In the genomic region with DNA sequence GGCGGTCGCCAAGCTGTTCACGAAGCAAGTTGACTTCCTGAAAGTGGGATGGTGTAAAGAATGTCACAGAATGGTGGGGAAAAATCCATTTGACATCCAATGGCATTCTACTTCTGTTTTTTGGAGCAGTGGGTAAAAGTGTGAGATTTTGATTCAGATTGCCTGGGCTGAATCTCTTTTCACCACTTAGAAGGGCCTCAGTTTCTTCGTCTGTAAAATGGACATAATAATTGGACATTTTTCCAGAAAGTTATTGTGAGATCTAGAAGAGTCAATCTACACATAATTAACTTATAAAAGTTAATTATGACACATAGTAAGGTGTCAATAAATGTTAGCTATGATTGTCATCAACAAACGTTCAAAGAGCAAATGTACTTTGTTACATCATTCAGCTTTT, we compare ENCODE assay signal across 13 cellular contexts. TPM values are rescaled to one million over a fixed set of nuclear protein-coding genes. Genes with fewer than 3 reads are reported as not detected.
"Had no signal": no experiment of that assay in that cellular context is flagged by ENCODE, and none has a peak within 500 bp of the region (broad histone marks: within the 10 kb centered on the region; RNA-seq: fewer than 3 reads in every experiment).

No MANE protein-coding gene starts in this region.

- H3K36me3 Mint-ChIP-seq: activated naive CD8-positive, alpha-beta T cell treated with anti-CD3 and anti-CD28 coated beads, Interleukin-2, amount 10 ng/mL, durations not matched to agents 7 days and 5 days; memory B cell; type B pancreatic cell had no signal

- H3K9me3 ChIP-seq: SJSA1 had no signal

- H3K4me1 Mint-ChIP-seq: activated B cell treated with CpG ODN at 0.5 μM for 24 hours; activated CD4-positive, alpha-beta T cell treated with anti-CD3 and anti-CD28 coated beads, Interleukin-2, amount 10 ng/mL, durations not matched to agents 7 days and 5 days; activated naive CD8-positive, alpha-beta T cell treated with anti-CD3 and anti-CD28 coated beads, Interleukin-2, amount 10 ng/mL, durations not matched to agents 7 days and 5 days; memory B cell had no signal

- H3K27ac Mint-ChIP-seq: activated B cell treated with CpG ODN at 0.5 μM for 24 hours; activated CD4-positive, alpha-beta T cell treated with anti-CD3 and anti-CD28 coated beads, Interleukin-2, amount 10 ng/mL, durations not matched to agents 7 days and 5 days; activated naive CD8-positive, alpha-beta T cell treated with anti-CD3 and anti-CD28 coated beads, Interleukin-2, amount 10 ng/mL, durations not matched to agents 7 days and 5 days; memory B cell had no signal

- H3K9me3 Mint-ChIP-seq: activated B cell treated with CpG ODN at 0.5 μM for 24 hours; activated CD4-positive, alpha-beta T cell treated with anti-CD3 and anti-CD28 coated beads, Interleukin-2, amount 10 ng/mL, durations not matched to agents 7 days and 5 days; activated naive CD8-positive, alpha-beta T cell treated with anti-CD3 and anti-CD28 coated beads, Interleukin-2, amount 10 ng/mL, durations not matched to agents 7 days and 5 days; memory B cell; type B pancreatic cell had no signal

- ATAC-seq: left ventricle myocardium superior; stimulated activated naive CD8-positive, alpha-beta T cell treated with anti-CD3 and anti-CD28 coated beads, Interleukin-15, Interleukin-2, amounts not matched to agents 100 U/mL and 50 U/mL, for 24 hours had no signal

- H3K4me3 Mint-ChIP-seq: activated B cell treated with CpG ODN at 0.5 μM for 24 hours; activated CD4-positive, alpha-beta T cell treated with anti-CD3 and anti-CD28 coated beads, Interleukin-2, amount 10 ng/mL, durations not matched to agents 7 days and 5 days; activated naive CD8-positive, alpha-beta T cell treated with anti-CD3 and anti-CD28 coated beads, Interleukin-2, amount 10 ng/mL, durations not matched to agents 7 days and 5 days; memory B cell; type B pancreatic cell had no signal

- H3K27ac ChIP-seq: SJSA1 had no signal

- H3K36me3 ChIP-seq: SJSA1 had no signal

- H3K4me3 ChIP-seq: SJSA1 had no signal

- DNase-seq: activated B cell treated with CpG ODN at 0.5 μM for 24 hours; activated CD4-positive, alpha-beta T cell treated with anti-CD3 and anti-CD28 coated beads, Interleukin-2, amount 10 ng/mL, durations not matched to agents 7 days and 5 days; activated naive CD8-positive, alpha-beta T cell treated with anti-CD3 and anti-CD28 coated beads, Interleukin-2, amount 10 ng/mL, durations not matched to agents 7 days and 5 days; left ventricle myocardium superior; stimulated activated naive CD8-positive, alpha-beta T cell treated with anti-CD3 and anti-CD28 coated beads, Interleukin-15, Interleukin-2, amounts not matched to agents 100 U/mL and 50 U/mL, for 24 hours had no signal

- H3K27me3 ChIP-seq: SJSA1 had no signal

- H3K27me3 Mint-ChIP-seq: type B pancreatic cell had no signal

- H3K4me1 ChIP-seq: SJSA1 had no signal

RNA-seq across cellular contexts. Expression of a gene that starts 3.0 kb away (rescaled TPM):
- total RNA-seq: activated B cell treated with CpG ODN at 0.5 μM for 24 hours; activated CD4-positive, alpha-beta T cell treated with anti-CD3 and anti-CD28 coated beads, Interleukin-2, amount 10 ng/mL, durations not matched to agents 7 days and 5 days; activated naive CD8-positive, alpha-beta T cell treated with anti-CD3 and anti-CD28 coated beads, Interleukin-2, amount 10 ng/mL, durations not matched to agents 7 days and 5 days; cerebellum; dermis microvascular lymphatic vessel endothelial cell; kidney epithelial cell; left ventricle myocardium superior; SJSA1; T-helper 2 cell treated with Interferon-gamma antibody and Interleukin-4, amounts not matched to agents 100 ng/mL and 5 ng/mL, for 36 hours had no signal

RNA-seq across cellular contexts. Expression of a gene that starts 12.8 kb away (rescaled TPM):
- total RNA-seq: activated B cell treated with CpG ODN at 0.5 μM for 24 hours; activated CD4-positive, alpha-beta T cell treated with anti-CD3 and anti-CD28 coated beads, Interleukin-2, amount 10 ng/mL, durations not matched to agents 7 days and 5 days; activated naive CD8-positive, alpha-beta T cell treated with anti-CD3 and anti-CD28 coated beads, Interleukin-2, amount 10 ng/mL, durations not matched to agents 7 days and 5 days; cerebellum; dermis microvascular lymphatic vessel endothelial cell; kidney epithelial cell; left ventricle myocardium superior; SJSA1; T-helper 2 cell treated with Interferon-gamma antibody and Interleukin-4, amounts not matched to agents 100 ng/mL and 5 ng/mL, for 36 hours had no signal
- polyA plus RNA-seq: esophagus had no signal

RNA-seq across cellular contexts. Expression of a gene that starts 14.4 kb away (rescaled TPM):
- total RNA-seq: activated B cell treated with CpG ODN at 0.5 μM for 24 hours; activated CD4-positive, alpha-beta T cell treated with anti-CD3 and anti-CD28 coated beads, Interleukin-2, amount 10 ng/mL, durations not matched to agents 7 days and 5 days; activated naive CD8-positive, alpha-beta T cell treated with anti-CD3 and anti-CD28 coated beads, Interleukin-2, amount 10 ng/mL, durations not matched to agents 7 days and 5 days; cerebellum; dermis microvascular lymphatic vessel endothelial cell; kidney epithelial cell; left ventricle myocardium superior; SJSA1; T-helper 2 cell treated with Interferon-gamma antibody and Interleukin-4, amounts not matched to agents 100 ng/mL and 5 ng/mL, for 36 hours had no signal
- polyA plus RNA-seq: esophagus had no signal

RNA-seq across cellular contexts. Expression of a gene that starts 18.6 kb away (rescaled TPM):
- total RNA-seq: activated B cell treated with CpG ODN at 0.5 μM for 24 hours; activated CD4-positive, alpha-beta T cell treated with anti-CD3 and anti-CD28 coated beads, Interleukin-2, amount 10 ng/mL, durations not matched to agents 7 days and 5 days; activated naive CD8-positive, alpha-beta T cell treated with anti-CD3 and anti-CD28 coated beads, Interleukin-2, amount 10 ng/mL, durations not matched to agents 7 days and 5 days; cerebellum; dermis microvascular lymphatic vessel endothelial cell; kidney epithelial cell; left ventricle myocardium superior; SJSA1; T-helper 2 cell treated with Interferon-gamma antibody and Interleukin-4, amounts not matched to agents 100 ng/mL and 5 ng/mL, for 36 hours had no signal

RNA-seq across cellular contexts. Expression of a gene that starts 27.8 kb away (rescaled TPM):
- total RNA-seq: activated B cell treated with CpG ODN at 0.5 μM for 24 hours; activated CD4-positive, alpha-beta T cell treated with anti-CD3 and anti-CD28 coated beads, Interleukin-2, amount 10 ng/mL, durations not matched to agents 7 days and 5 days; activated naive CD8-positive, alpha-beta T cell treated with anti-CD3 and anti-CD28 coated beads, Interleukin-2, amount 10 ng/mL, durations not matched to agents 7 days and 5 days; cerebellum; dermis microvascular lymphatic vessel endothelial cell; kidney epithelial cell; left ventricle myocardium superior; SJSA1; T-helper 2 cell treated with Interferon-gamma antibody and Interleukin-4, amounts not matched to agents 100 ng/mL and 5 ng/mL, for 36 hours had no signal
